In genomic region chr2:7468448-7468828, GRCh38 we compare ENCODE assay signal across 26 cellular contexts.
DNase-seq lines count a peak whose midpoint lies in the region; ATAC-seq lines count a peak whose summit lies in the region.
"Had no signal": no experiment of that assay in that cellular context is flagged by ENCODE, and none has a peak within 500 bp of the region (broad histone marks: within the 10 kb centered on the region; RNA-seq: fewer than 3 reads in every experiment).

No MANE protein-coding gene starts in this region.

- intact Hi-C loops in activated CD4-positive, alpha-beta T cell treated with anti-CD3 and anti-CD28 coated beads for 36 hours (cut with DNase I, micrococcal nuclease) = loop anchor here (1.0 to 5.0 kb wide), 7 partner anchors 18 to 941 kb away; no protein-coding TSS in a partner anchor
- intact Hi-C loops in CD4-positive, alpha-beta memory T cell (cut with micrococcal nuclease) = no loop called here
- intact Hi-C loops in activated T-helper 1 cell treated with anti-CD3 and anti-CD28 coated beads, Interleukin-12 subunit alpha, Interleukin-12 subunit beta, Interleukin-2, Interleukin-4 antibody, amounts not matched to agents 30 ng/mL and 10 ng/mL and 1 ng/mL, durations not matched to agents 14 hours and 24 hours and 36 hours (cut with micrococcal nuclease) = loop anchor here (1.0 kb wide), 5 partner anchors 18 to 204 kb away; no protein-coding TSS in a partner anchor

- H3K36me3 Mint-ChIP-seq in activated CD4-positive, alpha-beta T cell treated with anti-CD3 and anti-CD28 coated beads for 36 hours (ENCODE audit: low read depth) = peaks cover 10% of the 10 kb centered on the region
- H3K36me3 Mint-ChIP-seq in CD4-positive, alpha-beta memory T cell = peaks cover 0 to 2% of the 10 kb centered on the region in 2 donors
- peaks cover 24% of the 10 kb centered on the region for H3K36me3 Mint-ChIP-seq in activated T-helper 1 cell treated with anti-CD3 and anti-CD28 coated beads, Interleukin-12 subunit alpha, Interleukin-12 subunit beta, Interleukin-2, Interleukin-4 antibody, amounts not matched to agents 30 ng/mL and 10 ng/mL and 1 ng/mL, durations not matched to agents 14 hours and 24 hours and 36 hours (ENCODE audit: low read depth)
- no peaks in the 10 kb centered on the region for H3K36me3 Mint-ChIP-seq in naive thymus-derived CD8-positive, alpha-beta T cell

- H3K4me3 ChIP-seq in CD4-positive, alpha-beta memory T cell (ENCODE audit: low read length in 2 of 2) = no peak overlapping the region
- H3K4me3 ChIP-seq: dorsolateral prefrontal cortex, lower lobe of right lung, psoas muscle had no signal

- H3K4me1 ChIP-seq in CD4-positive, alpha-beta memory T cell (ENCODE audit: insufficient read depth, low read length) = no peaks in the 10 kb centered on the region
- H3K4me1 ChIP-seq: lower lobe of right lung, psoas muscle had no signal

- no peaks in the 10 kb centered on the region for H3K9me3 ChIP-seq in CD4-positive, alpha-beta memory T cell (ENCODE audit: control insufficient read depth in 1 of 2, low read length in 2 of 2)
- H3K9me3 ChIP-seq: lower lobe of right lung, psoas muscle had no signal

- no peaks in the 10 kb centered on the region for H3K27me3 ChIP-seq in CD4-positive, alpha-beta memory T cell (ENCODE audit: insufficient read depth, low read length)

- DNase-seq in activated CD4-positive, alpha-beta T cell treated with anti-CD3 and anti-CD28 coated beads for 36 hours = no peak
- no peak for DNase-seq in activated CD4-positive, alpha-beta T cell treated with anti-CD3 and anti-CD28 coated beads, Interleukin-2, amount 50 U/mL, for 48 hours
- no peak for DNase-seq in CD4-positive, alpha-beta memory T cell
- DNase-seq in activated T-helper 1 cell treated with anti-CD3 and anti-CD28 coated beads, Interleukin-12 subunit alpha, Interleukin-12 subunit beta, Interleukin-2, Interleukin-4 antibody, amounts not matched to agents 30 ng/mL and 10 ng/mL and 1 ng/mL, durations not matched to agents 14 hours and 24 hours and 36 hours (ENCODE audit: low spot score) = no peak
- DNase-seq in naive thymus-derived CD8-positive, alpha-beta T cell = no peak
- DNase-seq in HCEC 1CT = no peak
- DNase-seq: 8988T; activated effector memory CD4-positive, alpha-beta T cell treated with anti-CD3 and anti-CD28 coated beads, Interleukin-2, amount 50 U/mL, for 16 hours; DMS79 treated with DMSO at 0.1 percent for 48 hours; dorsolateral prefrontal cortex; GDM1; IMR-90; lower lobe of right lung; NCI-H1436; NCI-H2081; NCI-H2227 treated with DMSO at 0.1 percent for 48 hours; NCI-H526; NK-92 treated with Interleukin-12 subunit alpha and Interleukin-12 subunit beta, amount 100 ng/mL, for 24 hours; psoas muscle; stimulated activated CD8-positive, alpha-beta memory T cell treated with anti-CD3 and anti-CD28 coated beads, Interleukin-4, amount 100 ng/mL, for 48 hours had no signal

- H3K4me3 Mint-ChIP-seq in activated CD4-positive, alpha-beta T cell treated with anti-CD3 and anti-CD28 coated beads for 36 hours = no peak overlapping the region
- peak overlapping the region in 1 of 8 donors; percentile 12 for H3K4me3 Mint-ChIP-seq in CD4-positive, alpha-beta memory T cell
- no peak overlapping the region for H3K4me3 Mint-ChIP-seq in activated T-helper 1 cell treated with anti-CD3 and anti-CD28 coated beads, Interleukin-12 subunit alpha, Interleukin-12 subunit beta, Interleukin-2, Interleukin-4 antibody, amounts not matched to agents 30 ng/mL and 10 ng/mL and 1 ng/mL, durations not matched to agents 14 hours and 24 hours and 36 hours
- peak overlapping the region in 5 of 10 donors; percentile 19 to 63 (median 35) for H3K4me3 Mint-ChIP-seq in naive thymus-derived CD8-positive, alpha-beta T cell
- H3K4me3 Mint-ChIP-seq: nephron had no signal

- ATAC-seq in activated CD4-positive, alpha-beta T cell treated with anti-CD3 and anti-CD28 coated beads for 36 hours = peak; percentile 20
- ATAC-seq in naive thymus-derived CD8-positive, alpha-beta T cell = peak; percentile 45 to 61
- no peak for ATAC-seq in GM19328 (IDR thresholded peaks at IDR 0.05; ENCODE audit: unreplicated experiment)
- ATAC-seq in GM18858 (IDR thresholded peaks at IDR 0.05; ENCODE audit: unreplicated experiment) = no peak
- ATAC-seq: activated CD4-positive, CD25-positive, alpha-beta regulatory T cell treated with anti-CD3 and anti-CD28 coated beads, Interleukin-2, amount 50 U/mL, for 24 hours; lower lobe of right lung; psoas muscle; sciatic nerve had no signal

- H3K4me1 Mint-ChIP-seq in activated CD4-positive, alpha-beta T cell treated with anti-CD3 and anti-CD28 coated beads for 36 hours = peaks cover 50% of the 10 kb centered on the region
- peaks cover 9 to 15% (median 12%) of the 10 kb centered on the region in 4 donors for H3K4me1 Mint-ChIP-seq in CD4-positive, alpha-beta memory T cell
- peaks cover 56% of the 10 kb centered on the region for H3K4me1 Mint-ChIP-seq in activated T-helper 1 cell treated with anti-CD3 and anti-CD28 coated beads, Interleukin-12 subunit alpha, Interleukin-12 subunit beta, Interleukin-2, Interleukin-4 antibody, amounts not matched to agents 30 ng/mL and 10 ng/mL and 1 ng/mL, durations not matched to agents 14 hours and 24 hours and 36 hours (ENCODE audit: low read depth)
- peaks cover 17 to 51% (median 48%) of the 10 kb centered on the region in 4 donors for H3K4me1 Mint-ChIP-seq in naive thymus-derived CD8-positive, alpha-beta T cell
- H3K4me1 Mint-ChIP-seq: nephron had no signal

- peaks cover 2% of the 10 kb centered on the region for H3K27me3 Mint-ChIP-seq in activated CD4-positive, alpha-beta T cell treated with anti-CD3 and anti-CD28 coated beads for 36 hours
- peaks cover 0 to 2% of the 10 kb centered on the region in 2 donors for H3K27me3 Mint-ChIP-seq in CD4-positive, alpha-beta memory T cell
- H3K27me3 Mint-ChIP-seq in activated T-helper 1 cell treated with anti-CD3 and anti-CD28 coated beads, Interleukin-12 subunit alpha, Interleukin-12 subunit beta, Interleukin-2, Interleukin-4 antibody, amounts not matched to agents 30 ng/mL and 10 ng/mL and 1 ng/mL, durations not matched to agents 14 hours and 24 hours and 36 hours (ENCODE audit: insufficient read depth) = no peaks in the 10 kb centered on the region
- no peaks in the 10 kb centered on the region for H3K27me3 Mint-ChIP-seq in naive thymus-derived CD8-positive, alpha-beta T cell

- CTCF ChIA-PET in activated CD4-positive, alpha-beta T cell treated with anti-CD3 and anti-CD28 coated beads for 36 hours (lab: Charles Lee) = interaction anchor here (1.3 to 2.1 kb wide), 3 partner anchors 11 to 203 kb away, joined by 3 to 5 read pairs (median 4); no protein-coding TSS in a partner anchor
- CTCF ChIA-PET in CD4-positive, alpha-beta memory T cell (lab: Charles Lee; ENCODE audit: partially characterized antibody) = no interaction called here

- H3K9me3 Mint-ChIP-seq in activated CD4-positive, alpha-beta T cell treated with anti-CD3 and anti-CD28 coated beads for 36 hours (ENCODE audit: low read depth) = peaks cover 2% of the 10 kb centered on the region
- H3K9me3 Mint-ChIP-seq in CD4-positive, alpha-beta memory T cell = peaks cover 0 to under 1% (median 0%) of the 10 kb centered on the region in 8 donors
- peaks cover 21% of the 10 kb centered on the region for H3K9me3 Mint-ChIP-seq in activated T-helper 1 cell treated with anti-CD3 and anti-CD28 coated beads, Interleukin-12 subunit alpha, Interleukin-12 subunit beta, Interleukin-2, Interleukin-4 antibody, amounts not matched to agents 30 ng/mL and 10 ng/mL and 1 ng/mL, durations not matched to agents 14 hours and 24 hours and 36 hours
- H3K9me3 Mint-ChIP-seq in naive thymus-derived CD8-positive, alpha-beta T cell = peaks cover 0 to 9% (median 0%) of the 10 kb centered on the region in 9 donors

- H3K36me3 ChIP-seq in CD4-positive, alpha-beta memory T cell (ENCODE audit: insufficient read depth, low read length) = no peaks in the 10 kb centered on the region
- H3K36me3 ChIP-seq: lower lobe of right lung had no signal

- POLR2A ChIA-PET in activated CD4-positive, alpha-beta T cell treated with anti-CD3 and anti-CD28 coated beads for 36 hours (lab: Charles Lee) = interaction anchor here (0.9 kb wide), 1 partner anchor 18 kb away, joined by 3 read pairs; no protein-coding TSS in a partner anchor
- POLR2A ChIA-PET in CD4-positive, alpha-beta memory T cell (lab: Charles Lee; ENCODE audit: partially characterized antibody) = no interaction called here
- POLR2A ChIA-PET in naive thymus-derived CD8-positive, alpha-beta T cell (lab: Charles Lee) = interaction anchor here (0.8 to 2.5 kb wide), 8 partner anchors 9 to 99 kb away, joined by 3 to 12 read pairs (median 5); no protein-coding TSS in a partner anchor

- H3K27ac Mint-ChIP-seq in activated CD4-positive, alpha-beta T cell treated with anti-CD3 and anti-CD28 coated beads for 36 hours = peak overlapping the region; percentile 80
- peak overlapping the region; percentile 25 to 92 (median 70) for H3K27ac Mint-ChIP-seq in CD4-positive, alpha-beta memory T cell
- peak overlapping the region; percentile 91 for H3K27ac Mint-ChIP-seq in activated T-helper 1 cell treated with anti-CD3 and anti-CD28 coated beads, Interleukin-12 subunit alpha, Interleukin-12 subunit beta, Interleukin-2, Interleukin-4 antibody, amounts not matched to agents 30 ng/mL and 10 ng/mL and 1 ng/mL, durations not matched to agents 14 hours and 24 hours and 36 hours
- peak overlapping the region in 9 of 10 donors; percentile 44 to 96 (median 92) for H3K27ac Mint-ChIP-seq in naive thymus-derived CD8-positive, alpha-beta T cell

- no peak overlapping the region for H3K27ac ChIP-seq in CD4-positive, alpha-beta memory T cell (ENCODE audit: low read depth, low read length)
- H3K27ac ChIP-seq: C4-2B, dorsolateral prefrontal cortex, lower lobe of right lung, psoas muscle had no signal

Comparison
In these comparisons a context has a peak if more than half of its experiments do, and no peak if none do; other contexts are left out.
1. ATAC-seq: peak in activated CD4-positive, alpha-beta T cell treated with anti-CD3 and anti-CD28 coated beads for 36 hours (single experiment) and naive thymus-derived CD8-positive, alpha-beta T cell (2 of 2); none in GM19328 (single experiment) and GM18858 (single experiment).
2. Peak in every context shown above with its lines, with median percentiles within 50 percentile points of each other: H3K27ac Mint-ChIP-seq.